ENCODE assay signal across 33 cellular contexts in genomic region chr5:137098238-137098637, GRCh38.
"Had no signal": no experiment of that assay in that cellular context is flagged by ENCODE, and none has a peak within 500 bp of the region (broad histone marks: within the 10 kb centered on the region; RNA-seq: fewer than 3 reads in every experiment).

No MANE protein-coding gene starts in this region.

- DNase-seq: Karpas-422, Kasumi-1, MG63, MM.1S, MV-4-11, NCI-H1048, NCI-H1092, NCI-H1092 treated with DMSO at 0.1 percent for 48 hours, NCI-H1105, NCI-H1105 treated with DMSO at 0.1 percent for 48 hours, NCI-H1417, NCI-H1417 treated with DMSO at 0.1 percent for 48 hours, NCI-H1436, NCI-H1436 treated with DMSO at 0.1 percent for 48 hours, NCI-H146, NCI-H1694, NCI-H1694 treated with DMSO at 0.1 percent for 48 hours, NCI-H187, NCI-H187 treated with DMSO at 0.1 percent for 48 hours, NCI-H1930, NCI-H2029, NCI-H2029 treated with DMSO at 0.1 percent for 48 hours, NCI-H2081, NCI-H2081 treated with DMSO at 0.1 percent for 48 hours, NCI-H2107, NCI-H2171 treated with DMSO at 0.1 percent for 48 hours, NCI-H2227 treated with DMSO at 0.1 percent for 48 hours, NCI-H226, NCI-H345, NCI-H446, NCI-H446 treated with DMSO at 0.1 percent for 48 hours, NCI-H510A, NCI-H510A treated with DMSO at 0.1 percent for 48 hours had no signal
